ENCODE assay signal across 16 cellular contexts in genomic region chr1:15425961-15426360, GRCh38. TPM values are rescaled to one million over a fixed set of nuclear protein-coding genes. Genes with fewer than 3 reads are reported as not detected.
DNase-seq lines count a peak whose midpoint lies in the region; ATAC-seq and TF ChIP-seq lines count a peak whose summit lies in the region.
"Had no signal": no experiment of that assay in that cellular context is flagged by ENCODE, and none has a peak within 500 bp of the region (broad histone marks: within the 10 kb centered on the region; RNA-seq: fewer than 3 reads in every experiment).

No MANE protein-coding gene starts in this region.

- intact Hi-C loops in MCF 10A (cut with micrococcal nuclease) (no loop called here), mammary epithelial cell (cut with micrococcal nuclease) (no loop called here), vagina (cut with DNase I) (no loop called here)
- intact Hi-C loops in activated T-helper 2 cell treated with anti-CD3 and anti-CD28 coated beads, Interferon-gamma antibody, Interleukin-2, Interleukin-4, amounts not matched to agents 10 μg/mL and 5 μg/mL and 100 μg/mL, durations not matched to agents 14 hours and 24 hours and 36 hours (cut with micrococcal nuclease): no loop called here

- no peaks in the 10 kb centered on the region for H4K20me1 ChIP-seq in mammary epithelial cell (ENCODE audit: insufficient read depth, low read length)

- H3K9ac ChIP-seq in mammary epithelial cell (ENCODE audit: insufficient read depth, low read length): no peak overlapping the region
- H3K9ac ChIP-seq: parathyroid adenoma had no signal

- H3K4me3 Mint-ChIP-seq in MCF 10A (ENCODE audit: unreplicated experiment) (no peak overlapping the region), chondrocyte (ENCODE audit: unreplicated experiment) (no peak overlapping the region)
- H3K4me3 Mint-ChIP-seq in activated T-helper 2 cell treated with anti-CD3 and anti-CD28 coated beads, Interferon-gamma antibody, Interleukin-2, Interleukin-4, amounts not matched to agents 10 μg/mL and 5 μg/mL and 100 μg/mL, durations not matched to agents 14 hours and 24 hours and 36 hours (ENCODE audit: low read depth): no peak overlapping the region
- H3K4me3 Mint-ChIP-seq: activated CD4-positive, alpha-beta T cell treated with anti-CD3 and anti-CD28 coated beads, Interleukin-2, amount 10 ng/mL, durations not matched to agents 24 days and 14 days had no signal

- no peaks in the 10 kb centered on the region for H3K27me3 ChIP-seq in mammary epithelial cell (ENCODE audit: insufficient read depth, low read length)
- no peaks in the 10 kb centered on the region for H3K27me3 ChIP-seq in muscle layer of duodenum (ENCODE audit: low read depth, low read length)
- H3K27me3 ChIP-seq in vagina: no peaks in the 10 kb centered on the region
- H3K27me3 ChIP-seq: esophagus muscularis mucosa had no signal

- ATAC-seq in GM18519 (IDR thresholded peaks at IDR 0.05; ENCODE audit: low FRiP score, unreplicated experiment) (no peak), GM21526 (IDR thresholded peaks at IDR 0.05; ENCODE audit: low FRiP score, unreplicated experiment) (no peak)

- H3K36me3 Mint-ChIP-seq in MCF 10A (ENCODE audit: insufficient read depth, unreplicated experiment): peaks cover 28% of the 10 kb centered on the region
- peaks cover 41% of the 10 kb centered on the region for H3K36me3 Mint-ChIP-seq in activated T-helper 2 cell treated with anti-CD3 and anti-CD28 coated beads, Interferon-gamma antibody, Interleukin-2, Interleukin-4, amounts not matched to agents 10 μg/mL and 5 μg/mL and 100 μg/mL, durations not matched to agents 14 hours and 24 hours and 36 hours (ENCODE audit: low read depth)
- peaks cover 2% of the 10 kb centered on the region for H3K36me3 Mint-ChIP-seq in chondrocyte (ENCODE audit: low read depth)

- CTCF ChIA-PET in MCF 10A (lab: Yijun Ruan, JAX): interaction anchor here (13.2 kb wide), 1 partner anchor 102 kb away, joined by 165 read pairs; no protein-coding TSS in a partner anchor
- CTCF ChIA-PET in mammary epithelial cell (lab: Charles Lee; ENCODE audit: low non-redundant PET): no interaction called here

- H3K36me3 ChIP-seq in mammary epithelial cell (ENCODE audit: insufficient read depth, low read length) (peaks cover 7% of the 10 kb centered on the region), muscle layer of duodenum (ENCODE audit: control insufficient read depth in 1 of 2, insufficient read depth in 2 of 2, low read length in 2 of 2) (peaks cover 21 to 30% of the 10 kb centered on the region in 2 donors), vagina (peaks cover 0 to 4% of the 10 kb centered on the region in 2 donors)

- H3K9me3 Mint-ChIP-seq in MCF 10A (ENCODE audit: unreplicated experiment): no peaks in the 10 kb centered on the region
- H3K9me3 Mint-ChIP-seq in activated T-helper 2 cell treated with anti-CD3 and anti-CD28 coated beads, Interferon-gamma antibody, Interleukin-2, Interleukin-4, amounts not matched to agents 10 μg/mL and 5 μg/mL and 100 μg/mL, durations not matched to agents 14 hours and 24 hours and 36 hours: no peaks in the 10 kb centered on the region
- H3K9me3 Mint-ChIP-seq in chondrocyte (ENCODE audit: low read depth): no peaks in the 10 kb centered on the region
- H3K9me3 Mint-ChIP-seq: activated CD4-positive, alpha-beta T cell treated with anti-CD3 and anti-CD28 coated beads, Interleukin-2, amount 10 ng/mL, durations not matched to agents 24 days and 14 days had no signal

- WGBS in mammary epithelial cell (ENCODE audit: low coverage, missing lambda C conversion rate): 95% methylated on average over 3 of the region's 6 CpGs

- H3K9me3 ChIP-seq in mammary epithelial cell (replicated peaks; ENCODE audit: insufficient read depth, low read length) (no peaks in the 10 kb centered on the region), muscle layer of duodenum (ENCODE audit: control insufficient read depth in 1 of 2, low read length in 2 of 2) (no peaks in the 10 kb centered on the region), vagina (no peaks in the 10 kb centered on the region)
- H3K9me3 ChIP-seq: esophagus muscularis mucosa had no signal

- dilution Hi-C loops in mammary epithelial cell (cut with HindIII; ENCODE audit: low sequenced_read_pairs): loop anchor here (25.0 kb wide), 1 partner anchor 311 kb away; the partner anchor contains the start of genes SLC25A34 and TMEM82

- BruUV-seq in MCF 10A (replicated peaks; lab: Mats Ljungman, UMichigan) (no TSS peak), mammary epithelial cell (replicated peaks; lab: Mats Ljungman, UMichigan) (no TSS peak)

- no peak for DNase-seq in MCF 10A (ENCODE audit: unreplicated experiment)
- no peak for DNase-seq in mammary epithelial cell
- DNase-seq in activated T-helper 2 cell treated with anti-CD3 and anti-CD28 coated beads, Interferon-gamma antibody, Interleukin-2, Interleukin-4, amounts not matched to agents 10 μg/mL and 5 μg/mL and 100 μg/mL, durations not matched to agents 14 hours and 24 hours and 36 hours (ENCODE audit: low spot score): no peak
- DNase-seq in vagina (ENCODE audit: extremely low spot score in 2 of 2): no peak
- DNase-seq in chondrocyte (ENCODE audit: low spot score): no peak
- DNase-seq: activated naive CD4-positive, alpha-beta T cell; KBM-7; left cardiac atrium; NCI-H1417 had no signal

- POLR2A ChIA-PET in MCF 10A (lab: Yijun Ruan, JAX): interaction anchor here (0.6 to 1.3 kb wide), 3 partner anchors 9 to 70 kb away, joined by 3 to 4 read pairs (median 3); no protein-coding TSS in a partner anchor

- TF ChIP-seq CTCF in MCF 10A (IDR thresholded peaks at IDR 0.05; ENCODE audit: unreplicated experiment): no peak
- TF ChIP-seq CTCF in mammary epithelial cell (conservative IDR thresholded peaks at IDR 0.05 in 1 of 2, IDR thresholded peaks at IDR 0.05 in 1 of 2; ENCODE audit: extremely low read depth in 1 of 2, insufficient read depth in 1 of 2, low read depth in 1 of 2, low read length in 2 of 2): no peak
- no peak for TF ChIP-seq CTCF in vagina (IDR thresholded peaks at IDR 0.05)
- TF ChIP-seq CTCF in chondrocyte (IDR thresholded peaks at IDR 0.05): no peak

- in situ Hi-C loops in mammary epithelial cell (cut with MboI; ENCODE audit: low sequenced_read_pairs in 2 of 2): loop anchor here (5.0 to 25.0 kb wide), 2 partner anchors 99 to 289 kb away; no protein-coding TSS in a partner anchor

- H3K27ac ChIP-seq in mammary epithelial cell (ENCODE audit: insufficient read depth, low read depth, low read length) (no peak overlapping the region), muscle layer of duodenum (ENCODE audit: low read length) (peak overlapping the region; percentile 39), vagina (peak overlapping the region; percentile 50)
- H3K27ac ChIP-seq: parathyroid adenoma had no signal

- H2AFZ ChIP-seq in mammary epithelial cell (ENCODE audit: low read depth, low read length): no peak overlapping the region
- H2AFZ ChIP-seq: parathyroid adenoma had no signal

- peaks cover 19% of the 10 kb centered on the region for H3K4me1 Mint-ChIP-seq in MCF 10A (ENCODE audit: insufficient read depth, unreplicated experiment)
- H3K4me1 Mint-ChIP-seq in activated T-helper 2 cell treated with anti-CD3 and anti-CD28 coated beads, Interferon-gamma antibody, Interleukin-2, Interleukin-4, amounts not matched to agents 10 μg/mL and 5 μg/mL and 100 μg/mL, durations not matched to agents 14 hours and 24 hours and 36 hours (ENCODE audit: low read depth): peaks cover 14% of the 10 kb centered on the region
- peaks cover 8% of the 10 kb centered on the region for H3K4me1 Mint-ChIP-seq in chondrocyte (ENCODE audit: low read depth)

- H3K4me3 ChIP-seq in mammary epithelial cell (replicated peaks in 1 of 3; ENCODE audit: insufficient read depth in 1 of 3, low read depth in 2 of 3, low read length in 3 of 3): no peak overlapping the region
- no peak overlapping the region for H3K4me3 ChIP-seq in muscle layer of duodenum (ENCODE audit: low read depth in 1 of 2, low read length in 2 of 2)
- H3K4me3 ChIP-seq in vagina: no peak overlapping the region

- peaks cover 41% of the 10 kb centered on the region for H3K79me2 ChIP-seq in mammary epithelial cell (ENCODE audit: insufficient read depth, low read length)

- H3K27ac Mint-ChIP-seq in MCF 10A (ENCODE audit: low read depth, unreplicated experiment): peak overlapping the region; percentile 76
- peak overlapping the region; percentile 61 for H3K27ac Mint-ChIP-seq in activated T-helper 2 cell treated with anti-CD3 and anti-CD28 coated beads, Interferon-gamma antibody, Interleukin-2, Interleukin-4, amounts not matched to agents 10 μg/mL and 5 μg/mL and 100 μg/mL, durations not matched to agents 14 hours and 24 hours and 36 hours
- H3K27ac Mint-ChIP-seq in chondrocyte (ENCODE audit: unreplicated experiment): no peak overlapping the region

- H3K27me3 Mint-ChIP-seq in MCF 10A (ENCODE audit: insufficient read depth, unreplicated experiment) (no peaks in the 10 kb centered on the region), chondrocyte (ENCODE audit: low read depth) (peaks cover 2% of the 10 kb centered on the region)
- H3K27me3 Mint-ChIP-seq in activated T-helper 2 cell treated with anti-CD3 and anti-CD28 coated beads, Interferon-gamma antibody, Interleukin-2, Interleukin-4, amounts not matched to agents 10 μg/mL and 5 μg/mL and 100 μg/mL, durations not matched to agents 14 hours and 24 hours and 36 hours (ENCODE audit: low read depth): no peaks in the 10 kb centered on the region
- H3K27me3 Mint-ChIP-seq: activated CD4-positive, alpha-beta T cell treated with anti-CD3 and anti-CD28 coated beads, Interleukin-2, amount 10 ng/mL, durations not matched to agents 24 days and 14 days had no signal

- H3K4me2 ChIP-seq in mammary epithelial cell (ENCODE audit: insufficient read depth, low read depth, low read length): no peak overlapping the region

- TF ChIP-seq POLR2A in vagina (IDR thresholded peaks at IDR 0.05): no peak

- H3K4me1 ChIP-seq in mammary epithelial cell (ENCODE audit: insufficient read depth, low read length) (peaks cover 16% of the 10 kb centered on the region), muscle layer of duodenum (ENCODE audit: control insufficient read depth in 1 of 2, insufficient read depth in 2 of 2, low read length in 2 of 2) (peaks cover 6 to 13% of the 10 kb centered on the region in 2 donors), vagina (peaks cover 23% of the 10 kb centered on the region)
- H3K4me1 ChIP-seq: parathyroid adenoma had no signal

RNA-seq across cellular contexts. Expression of gene CTRC, which starts 12.3 kb away (rescaled TPM):
- total RNA-seq in MCF 10A (2022) (not detected in 2 replicates), mammary epithelial cell (not detected), vagina (not detected), chondrocyte (not detected in 3 replicates)
- polyA plus RNA-seq in mammary epithelial cell: not detected
- polyA minus RNA-seq in mammary epithelial cell: not detected
- total RNA-seq in activated T-helper 2 cell treated with anti-CD3 and anti-CD28 coated beads, Interferon-gamma antibody, Interleukin-2, Interleukin-4, amounts not matched to agents 10 μg/mL and 5 μg/mL and 100 μg/mL, durations not matched to agents 14 hours and 24 hours and 36 hours: 0.34 and 0.64 TPM in 2 replicates
- total RNA-seq: activated CD4-positive, alpha-beta T cell treated with anti-CD3 and anti-CD28 coated beads, Interleukin-2, amount 10 ng/mL, durations not matched to agents 24 days and 14 days; left cardiac atrium; urinary bladder had no signal

RNA-seq across cellular contexts. Expression of gene EFHD2, which starts 16.3 kb away (rescaled TPM):
- total RNA-seq in MCF 10A (2022) (45.1 and 48.5 TPM in 2 replicates), mammary epithelial cell (10 to 100 TPM; 17.8 to 56.2 TPM), vagina (57.2 TPM), chondrocyte (7.9 to 10.4 TPM (median 9.6 TPM) in 3 replicates)
- polyA plus RNA-seq in mammary epithelial cell: 61.9 TPM
- 17.1 TPM for polyA minus RNA-seq in mammary epithelial cell
- 82.4 and 85.2 TPM in 2 replicates for total RNA-seq in activated T-helper 2 cell treated with anti-CD3 and anti-CD28 coated beads, Interferon-gamma antibody, Interleukin-2, Interleukin-4, amounts not matched to agents 10 μg/mL and 5 μg/mL and 100 μg/mL, durations not matched to agents 14 hours and 24 hours and 36 hours

RNA-seq across cellular contexts. Expression of gene CELA2A, which starts 30.6 kb away (rescaled TPM):
- total RNA-seq in MCF 10A (2022): not detected in 2 replicates
- not detected for total RNA-seq in mammary epithelial cell
- polyA plus RNA-seq in mammary epithelial cell: not detected
- not detected for polyA minus RNA-seq in mammary epithelial cell
- not detected in 2 replicates for total RNA-seq in activated T-helper 2 cell treated with anti-CD3 and anti-CD28 coated beads, Interferon-gamma antibody, Interleukin-2, Interleukin-4, amounts not matched to agents 10 μg/mL and 5 μg/mL and 100 μg/mL, durations not matched to agents 14 hours and 24 hours and 36 hours
- not detected for total RNA-seq in vagina
- not detected in 3 replicates for total RNA-seq in chondrocyte
- total RNA-seq: activated CD4-positive, alpha-beta T cell treated with anti-CD3 and anti-CD28 coated beads, Interleukin-2, amount 10 ng/mL, durations not matched to agents 24 days and 14 days; esophagus muscularis mucosa; left cardiac atrium; urinary bladder had no signal
- polyA plus RNA-seq: urinary bladder had no signal

RNA-seq across cellular contexts. Expression of gene CELA2B, which starts 49.9 kb away (rescaled TPM):
- total RNA-seq in MCF 10A (2022) (not detected in 2 replicates), mammary epithelial cell (not detected), vagina (not detected), chondrocyte (not detected in 3 replicates)
- polyA plus RNA-seq in mammary epithelial cell: not detected
- not detected for polyA minus RNA-seq in mammary epithelial cell
- total RNA-seq in activated T-helper 2 cell treated with anti-CD3 and anti-CD28 coated beads, Interferon-gamma antibody, Interleukin-2, Interleukin-4, amounts not matched to agents 10 μg/mL and 5 μg/mL and 100 μg/mL, durations not matched to agents 14 hours and 24 hours and 36 hours: not detected in 2 replicates
- total RNA-seq: activated CD4-positive, alpha-beta T cell treated with anti-CD3 and anti-CD28 coated beads, Interleukin-2, amount 10 ng/mL, durations not matched to agents 24 days and 14 days; esophagus muscularis mucosa; left cardiac atrium had no signal
- polyA plus RNA-seq: urinary bladder had no signal
